ENCODE assay signal across 22 cellular contexts in the genomic region with DNA sequence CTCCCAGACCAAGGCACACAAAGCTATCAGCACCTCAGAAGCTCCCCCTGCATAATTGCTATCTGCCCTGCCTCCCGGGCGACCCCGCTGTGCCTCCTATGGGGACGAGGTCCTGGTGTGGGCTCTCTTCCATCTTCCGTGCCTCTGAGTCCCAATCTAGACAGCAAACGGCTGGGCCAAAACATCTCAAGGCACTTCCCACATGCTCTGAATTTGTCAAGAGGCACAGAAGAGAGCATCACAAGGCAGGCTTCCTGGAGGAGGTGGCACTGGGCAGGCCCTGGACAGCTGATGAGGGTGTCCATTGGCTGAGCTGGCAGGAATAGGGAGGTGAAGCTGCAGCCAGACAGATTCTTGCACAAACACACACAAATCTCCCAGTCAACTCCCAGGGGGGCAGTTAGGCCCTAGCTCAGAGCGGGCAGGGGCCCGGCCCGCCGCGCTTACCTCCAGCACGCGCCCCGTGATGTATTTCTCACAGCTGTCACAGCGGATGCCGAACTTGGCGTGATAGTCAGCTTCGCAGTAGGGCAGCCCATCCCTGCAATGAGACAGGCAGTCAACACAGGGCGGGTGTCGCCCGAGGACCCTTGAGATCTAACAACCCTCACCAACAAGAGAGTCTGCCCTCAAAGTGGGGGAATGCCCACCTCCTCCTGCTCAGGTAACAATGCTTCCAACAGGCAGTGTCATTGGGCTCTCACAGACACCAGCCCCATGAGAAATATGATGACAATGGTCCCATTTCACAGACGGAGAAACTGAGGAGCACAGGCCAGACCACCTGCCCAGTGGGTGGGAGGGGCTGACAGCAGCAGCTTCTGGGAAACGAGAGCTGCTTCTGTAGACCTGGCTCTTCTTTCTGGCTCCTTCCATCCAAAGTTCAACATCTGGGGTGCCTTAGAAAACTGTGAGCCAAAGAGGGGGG.
"Had no signal": no experiment of that assay in that cellular context is flagged by ENCODE, and none has a peak within 500 bp of the region (broad histone marks: within the 10 kb centered on the region; RNA-seq: fewer than 3 reads in every experiment).

No MANE protein-coding gene starts in this region.

- H3K4me1 Mint-ChIP-seq: activated CD4-positive, alpha-beta T cell treated with anti-CD3 and anti-CD28 coated beads, Interleukin-2, amount 10 ng/mL, durations not matched to agents 24 days and 14 days; activated naive CD8-positive, alpha-beta T cell treated with anti-CD3 and anti-CD28 coated beads, Interleukin-2, amount 50 U/mL, for 24 hours had no signal

- H3K4me3 Mint-ChIP-seq: activated CD4-positive, alpha-beta T cell treated with anti-CD3 and anti-CD28 coated beads, Interleukin-2, amount 10 ng/mL, durations not matched to agents 24 days and 14 days; activated CD8-positive, alpha-beta T cell treated with anti-CD3 and anti-CD28 coated beads, Interleukin-2, amount 10 ng/mL, durations not matched to agents 7 days and 5 days; activated naive CD8-positive, alpha-beta T cell treated with anti-CD3 and anti-CD28 coated beads, Interleukin-2, amount 50 U/mL, for 24 hours; activated T-helper 1 cell treated with anti-CD3 and anti-CD28 coated beads, Interleukin-12 subunit alpha, Interleukin-12 subunit beta, Interleukin-2, Interleukin-4 antibody, amounts not matched to agents 30 ng/mL and 10 ng/mL and 1 ng/mL, durations not matched to agents 14 hours and 24 hours and 36 hours; T-helper 2 cell treated with Interferon-gamma antibody and Interleukin-4, amounts not matched to agents 5 μg/mL and 100 μg/mL, for 36 hours had no signal

- H3K27ac Mint-ChIP-seq: activated CD4-positive, alpha-beta T cell treated with anti-CD3 and anti-CD28 coated beads, Interleukin-2, amount 10 ng/mL, durations not matched to agents 24 days and 14 days; activated CD8-positive, alpha-beta T cell treated with anti-CD3 and anti-CD28 coated beads, Interleukin-2, amount 10 ng/mL, durations not matched to agents 7 days and 5 days; activated naive CD8-positive, alpha-beta T cell treated with anti-CD3 and anti-CD28 coated beads, Interleukin-2, amount 50 U/mL, for 24 hours; activated T-helper 1 cell treated with anti-CD3 and anti-CD28 coated beads, Interleukin-12 subunit alpha, Interleukin-12 subunit beta, Interleukin-2, Interleukin-4 antibody, amounts not matched to agents 30 ng/mL and 10 ng/mL and 1 ng/mL, durations not matched to agents 14 hours and 24 hours and 36 hours; T-helper 2 cell treated with Interferon-gamma antibody and Interleukin-4, amounts not matched to agents 5 μg/mL and 100 μg/mL, for 36 hours had no signal

- H3K4me1 ChIP-seq: body of pancreas, lower lobe of right lung had no signal

- H3K9me3 ChIP-seq: body of pancreas, lower lobe of right lung, mucosa of descending colon, spleen, thyroid gland had no signal

- H3K4me3 ChIP-seq: body of pancreas, cardiac muscle cell, lower lobe of right lung, mucosa of descending colon, spleen, thyroid gland had no signal

- DNase-seq: activated CD4-positive, alpha-beta T cell treated with anti-CD3 and anti-CD28 coated beads, Interleukin-2, amount 10 ng/mL, durations not matched to agents 24 days and 14 days; activated CD8-positive, alpha-beta T cell treated with anti-CD3 and anti-CD28 coated beads, Interleukin-2, amount 10 ng/mL, durations not matched to agents 7 days and 5 days; activated gamma-delta T cell; activated naive CD4-positive, alpha-beta T cell treated with anti-CD3 and anti-CD28 coated beads, Interleukin-2, amount 50 U/mL, for 16 hours; activated naive CD8-positive, alpha-beta T cell treated with anti-CD3 and anti-CD28 coated beads, Interleukin-2, amount 50 U/mL, for 24 hours; body of pancreas; erythroblast; foreskin fibroblast; mesendoderm; retina; spleen; stimulated activated CD4-positive, alpha-beta T cell treated with anti-CD3 and anti-CD28 coated beads, Interleukin-4, amount 100 ng/mL, for 1 hour; stimulated activated naive CD4-positive, alpha-beta T cell treated with Interleukin-2 at 50 U/mL for 16 hours; thyroid gland had no signal

- H3K27ac ChIP-seq: body of pancreas, cardiac muscle cell, lower lobe of right lung, thyroid gland, VCaP had no signal

- H3K36me3 ChIP-seq: cardiac muscle cell, lower lobe of right lung, thyroid gland had no signal

- H3K27me3 ChIP-seq: body of pancreas, cardiac muscle cell, thyroid gland had no signal

- ATAC-seq: activated CD4-positive, CD25-positive, alpha-beta regulatory T cell treated with anti-CD3 and anti-CD28 coated beads, Interleukin-2, amount 50 U/mL, for 24 hours; activated CD8-positive, alpha-beta T cell treated with anti-CD3 and anti-CD28 coated beads, Interleukin-2, amount 10 ng/mL, durations not matched to agents 7 days and 5 days; activated naive CD8-positive, alpha-beta T cell treated with anti-CD3 and anti-CD28 coated beads, Interleukin-2, amount 50 U/mL, for 24 hours; body of pancreas; left lobe of liver; lower lobe of right lung; mucosa of descending colon had no signal

- H3K9me3 Mint-ChIP-seq: activated CD4-positive, alpha-beta T cell treated with anti-CD3 and anti-CD28 coated beads, Interleukin-2, amount 10 ng/mL, durations not matched to agents 24 days and 14 days; activated naive CD8-positive, alpha-beta T cell treated with anti-CD3 and anti-CD28 coated beads, Interleukin-2, amount 50 U/mL, for 24 hours; activated T-helper 1 cell treated with anti-CD3 and anti-CD28 coated beads, Interleukin-12 subunit alpha, Interleukin-12 subunit beta, Interleukin-2, Interleukin-4 antibody, amounts not matched to agents 30 ng/mL and 10 ng/mL and 1 ng/mL, durations not matched to agents 14 hours and 24 hours and 36 hours; T-helper 2 cell treated with Interferon-gamma antibody and Interleukin-4, amounts not matched to agents 5 μg/mL and 100 μg/mL, for 36 hours had no signal
